In genomic region chr1:1425753-1426495, GRCh38 we compare ENCODE assay signal across 1 cellular context.
TF ChIP-seq lines count a peak whose summit lies in the region.

No MANE protein-coding gene starts in this region.

TF ChIP-seq in HepG2, 621 proteins besides CTCF, POLR2A, EP300 and RAD21 (continued from another document and continues in another):
- TF ChIP-seq HBP1 (CRISPR knock-in tag; IDR thresholded peaks at IDR 0.05; ENCODE audit: low read depth) (peak; percentile 22; the same call in 1 of the 2 replicates), ZNF280B (CRISPR knock-in tag; IDR thresholded peaks at IDR 0.05; ENCODE audit: borderline replicate concordance) (peak; percentile 44; the same call in 1 of the 2 replicates), CEBPB (IDR thresholded peaks at IDR 0.05; ENCODE audit: borderline replicate concordance, low read depth, low read length) (no peak), ATF4 (CRISPR knock-in tag; IDR thresholded peaks at IDR 0.05) (no peak), ZNF225 (CRISPR knock-in tag; IDR thresholded peaks at IDR 0.05) (no peak), SP4 (CRISPR knock-in tag; IDR thresholded peaks at IDR 0.05) (0 out of 2 replicates have a peak, but pooled peaks have one; percentile 30), ZNF546 (CRISPR knock-in tag; conservative IDR thresholded peaks at IDR 0.05) (0 out of 2 replicates have a peak, but pooled peaks have one; percentile 43), SATB2 (CRISPR knock-in tag; IDR thresholded peaks at IDR 0.05) (no peak), HNRNPL (IDR thresholded peaks at IDR 0.05; ENCODE audit: low read depth, low read length) (peak; percentile 87), ZKSCAN5 (CRISPR knock-in tag; IDR thresholded peaks at IDR 0.05) (no peak), ZFP37 (CRISPR knock-in tag; IDR thresholded peaks at IDR 0.05; ENCODE audit: borderline replicate concordance) (no peak), ATAD3A (CRISPR knock-in tag; IDR thresholded peaks at IDR 0.05) (no peak), ZNF251 (CRISPR knock-in tag; IDR thresholded peaks at IDR 0.05) (no peak), TRAFD1 (CRISPR knock-in tag; IDR thresholded peaks at IDR 0.05; ENCODE audit: borderline replicate concordance) (no peak), ATF7 (IDR thresholded peaks at IDR 0.05) (no peak), ATF7 (CRISPR knock-in tag; IDR thresholded peaks at IDR 0.05) (no peak), TOE1 (CRISPR knock-in tag; IDR thresholded peaks at IDR 0.05) (no peak), ZSCAN21 (CRISPR knock-in tag; IDR thresholded peaks at IDR 0.05; ENCODE audit: borderline replicate concordance) (peak; percentile 96), ZNF558 (CRISPR knock-in tag; IDR thresholded peaks at IDR 0.05; ENCODE audit: borderline replicate concordance) (no peak), ETV5 (CRISPR knock-in tag; IDR thresholded peaks at IDR 0.05; ENCODE audit: borderline replicate concordance) (no peak), ZMYM3 (CRISPR knock-in tag; IDR thresholded peaks at IDR 0.05) (peak; percentile 23; the same call in 1 of the 2 replicates), CHCHD3 (CRISPR knock-in tag; IDR thresholded peaks at IDR 0.05) (0 out of 2 replicates have a peak, but pooled peaks have one; percentile 21), ZNF672 (CRISPR knock-in tag; IDR thresholded peaks at IDR 0.05) (peak; percentile 47; the same call in 1 of the 2 replicates), ZNF281 (CRISPR knock-in tag; IDR thresholded peaks at IDR 0.05; ENCODE audit: borderline replicate concordance) (no peak), NFYB (CRISPR knock-in tag; IDR thresholded peaks at IDR 0.05) (no peak), AKAP8 (CRISPR knock-in tag; IDR thresholded peaks at IDR 0.05) (no peak), NCOA1 (CRISPR knock-in tag; IDR thresholded peaks at IDR 0.05) (peak; percentile 40; the same call in 1 of the 2 replicates), ZNF709 (CRISPR knock-in tag; IDR thresholded peaks at IDR 0.05) (peak; percentile 90; the same call in 1 of the 2 replicates), RCOR2 (CRISPR knock-in tag; IDR thresholded peaks at IDR 0.05) (no peak), ZNF766 (CRISPR knock-in tag; IDR thresholded peaks at IDR 0.05; ENCODE audit: borderline replicate concordance) (no peak), PATZ1 (CRISPR knock-in tag; IDR thresholded peaks at IDR 0.05) (peak; percentile 84), HOXD1 (CRISPR knock-in tag; IDR thresholded peaks at IDR 0.05) (0 out of 2 replicates have a peak, but pooled peaks have one; percentile 64), HNF4A (CRISPR knock-in tag; IDR thresholded peaks at IDR 0.05) (peak; percentile 50; the same call in 1 of the 2 replicates), MXD3 (CRISPR knock-in tag; IDR thresholded peaks at IDR 0.05) (0 out of 2 replicates have a peak, but pooled peaks have one; percentile 59), YEATS4 (CRISPR knock-in tag; IDR thresholded peaks at IDR 0.05; ENCODE audit: borderline replicate concordance) (0 out of 2 replicates have a peak, but pooled peaks have one; percentile 10), XRCC5 (optimal IDR thresholded peaks at IDR 0.05; ENCODE audit: low read length) (peak; percentile 48), ZNF10 (CRISPR knock-in tag; IDR thresholded peaks at IDR 0.05; ENCODE audit: borderline replicate concordance, low read depth) (no peak), ZNF451 (CRISPR knock-in tag; IDR thresholded peaks at IDR 0.05) (peak; percentile 77; the same call in 1 of the 2 replicates), ZNF687 (CRISPR knock-in tag; IDR thresholded peaks at IDR 0.05) (peak; percentile 93), LCORL (IDR thresholded peaks at IDR 0.05) (no peak), LCORL (CRISPR knock-in tag; IDR thresholded peaks at IDR 0.05) (peak; percentile 89), ZNF274 (CRISPR knock-in tag; IDR thresholded peaks at IDR 0.05) (peak; percentile 36; the same call in 1 of the 2 replicates), NFKBIZ (CRISPR knock-in tag; IDR thresholded peaks at IDR 0.05) (no peak), ZSCAN25 (CRISPR knock-in tag; IDR thresholded peaks at IDR 0.05) (peak; percentile 96), ZFP91 (CRISPR knock-in tag; IDR thresholded peaks at IDR 0.05; ENCODE audit: borderline replicate concordance) (peak; percentile 24; the same call in 1 of the 2 replicates), REPIN1 (CRISPR knock-in tag; IDR thresholded peaks at IDR 0.05; ENCODE audit: borderline replicate concordance, low read depth) (peak; percentile 65; the same call in 1 of the 2 replicates), PITX1 (CRISPR knock-in tag; IDR thresholded peaks at IDR 0.05) (peak; percentile 15; the same call in 1 of the 2 replicates), ZNF713 (CRISPR knock-in tag; IDR thresholded peaks at IDR 0.05) (no peak), ZNF382 (CRISPR knock-in tag; IDR thresholded peaks at IDR 0.05; ENCODE audit: borderline replicate concordance) (no peak)
